6 cellular contexts compared by ENCODE assay signal in genomic region chr20:60073504-60073903, GRCh38.
"Had no signal": no experiment of that assay in that cellular context is flagged by ENCODE, and none has a peak within 500 bp of the region (broad histone marks: within the 10 kb centered on the region; RNA-seq: fewer than 3 reads in every experiment).

No MANE protein-coding gene starts in this region.

- FAIRE-seq: K562 had no signal

- H3K4me2 ChIP-seq: KMS-11 had no signal

- H3K4me3 ChIP-seq: K562 had no signal

- H3K9ac ChIP-seq: KMS-11 had no signal

- DNase-seq: IMR-90, KBM-7, KG1 had no signal

- H3K27ac ChIP-seq: HL-60, KMS-11 had no signal

- ATAC-seq: K562 had no signal
